ENCODE assay signal across 1 cellular context in genomic region chr1:30714536-30715090, GRCh38.
A peak's percentile ranks its signal among the peaks of the same experiment; 100 is the strongest.
TF ChIP-seq lines count a peak whose summit lies in the region.

No MANE protein-coding gene starts in this region.

TF ChIP-seq in K562, 482 proteins besides CTCF, POLR2A, EP300 and RAD21:
- no peak for TF ChIP-seq MAZ (CRISPR knock-in tag; conservative IDR thresholded peaks at IDR 0.05 in 1 of 2, IDR thresholded peaks at IDR 0.05 in 1 of 2)
- TF ChIP-seq ZNF655 (CRISPR knock-in tag; IDR thresholded peaks at IDR 0.05): no peak
- no peak for TF ChIP-seq ZNF24 (IDR thresholded peaks at IDR 0.05)
- no peak for TF ChIP-seq ZNF511 (CRISPR knock-in tag; IDR thresholded peaks at IDR 0.05)
- TF ChIP-seq HMG20B (CRISPR knock-in tag; IDR thresholded peaks at IDR 0.05): no peak
- no peak for TF ChIP-seq TCF3 (CRISPR knock-in tag; IDR thresholded peaks at IDR 0.05)
- peak; percentile 78 for TF ChIP-seq ADNP (tag; IDR thresholded peaks at IDR 0.05)
- TF ChIP-seq ZKSCAN1 (IDR thresholded peaks at IDR 0.05; ENCODE audit: low read depth, low read length): no peak
- no peak for TF ChIP-seq RBM15 (IDR thresholded peaks at IDR 0.05; ENCODE audit: insufficient read depth, low read length)
- TF ChIP-seq SMARCC2 (IDR thresholded peaks at IDR 0.05; ENCODE audit: low read depth): no peak
- TF ChIP-seq PTBP1 (IDR thresholded peaks at IDR 0.05; ENCODE audit: low read depth, low read length): no peak
- TF ChIP-seq KDM1A (IDR thresholded peaks at IDR 0.05): 0 out of 4 replicates have a peak, but pooled peaks have one; percentile 11 to 32
- no peak for TF ChIP-seq PHTF2 (CRISPR knock-in tag; IDR thresholded peaks at IDR 0.05)
- no peak for TF ChIP-seq TBP (optimal IDR thresholded peaks at IDR 0.05; ENCODE audit: low read depth, low read length)
- peak; percentile 40; the same call in 1 of the 2 replicates for TF ChIP-seq CEBPG (CRISPR knock-in tag; IDR thresholded peaks at IDR 0.05)
- no peak; a peak in 1 of 4 replicates for TF ChIP-seq CEBPG (tag; conservative IDR thresholded peaks at IDR 0.05 in 1 of 2, IDR thresholded peaks at IDR 0.05 in 1 of 2)
- TF ChIP-seq ZBTB40 (IDR thresholded peaks at IDR 0.05): no peak
- no peak for TF ChIP-seq ZBTB40 (CRISPR knock-in tag; IDR thresholded peaks at IDR 0.05)
- no peak for TF ChIP-seq ZBTB17 (CRISPR knock-in tag; IDR thresholded peaks at IDR 0.05)
- no peak for TF ChIP-seq BDP1 (IDR thresholded peaks at IDR 0.05; ENCODE audit: insufficient read depth, insufficient read length)
- no peak for TF ChIP-seq ZMIZ1 (IDR thresholded peaks at IDR 0.05; ENCODE audit: low read depth in 2 of 2, low read length in 2 of 2)
- peak in 1 of 2 experiments; percentile 45; a peak in 1 of 4 replicates for TF ChIP-seq RCOR1 (IDR thresholded peaks at IDR 0.05; ENCODE audit: borderline replicate concordance in 1 of 2, low read depth in 2 of 2, low read length in 2 of 2)
- no peak for TF ChIP-seq TCF15 (CRISPR knock-in tag; IDR thresholded peaks at IDR 0.05)
- no peak for TF ChIP-seq CTCFL (IDR thresholded peaks at IDR 0.05; ENCODE audit: borderline replicate concordance, insufficient read depth, low read depth, low read length, poor library complexity, severe bottlenecking)
- TF ChIP-seq TBL1XR1 (IDR thresholded peaks at IDR 0.05; ENCODE audit: low read length in 2 of 2): no peak
- no peak for TF ChIP-seq ZNF280A (IDR thresholded peaks at IDR 0.05; ENCODE audit: low read depth, partially characterized antibody)
- TF ChIP-seq SMAD2 (IDR thresholded peaks at IDR 0.05; ENCODE audit: low read depth, low read length): no peak
- TF ChIP-seq RBM25 (IDR thresholded peaks at IDR 0.05; ENCODE audit: low read depth, low read length, severe bottlenecking): peak; percentile 82
- peak; percentile 89 for TF ChIP-seq BCOR (IDR thresholded peaks at IDR 0.05)
TF ChIP-seq in K562: peak in this region for 6.
